1 cellular context compared by ENCODE assay signal in the genomic region with DNA sequence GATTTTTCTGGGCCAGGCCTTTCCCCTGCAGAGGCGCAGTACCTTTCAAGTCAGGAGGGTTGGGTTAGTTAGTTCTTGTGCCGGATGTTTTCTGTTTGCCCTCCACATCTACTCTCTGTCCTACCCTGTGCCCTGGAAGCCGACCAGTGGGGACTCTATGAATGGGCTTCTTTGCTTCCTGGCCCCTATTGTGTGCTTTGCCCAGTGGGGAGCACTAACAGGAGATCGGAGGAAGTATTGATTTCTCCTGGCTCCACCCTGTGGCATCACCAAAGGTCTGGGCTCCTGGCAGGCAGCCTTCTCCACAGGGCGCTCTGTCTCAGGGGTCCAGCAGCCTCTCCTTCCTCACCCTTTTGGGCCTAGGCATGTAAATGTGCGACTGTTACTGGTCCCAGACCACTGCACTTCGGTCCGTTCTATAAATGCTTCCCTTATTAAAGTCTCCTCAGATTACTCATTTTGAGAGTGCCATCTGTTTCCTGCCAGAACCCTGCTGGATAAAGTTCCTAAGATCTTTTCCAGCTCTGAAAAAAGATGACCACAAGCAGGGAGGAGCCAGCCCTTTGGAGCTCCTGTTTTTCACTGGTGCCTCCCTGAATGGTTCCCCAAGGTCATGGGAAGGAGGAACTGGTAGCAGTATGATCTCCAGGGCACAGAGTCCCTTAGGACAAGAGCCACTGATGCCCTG.
A peak's percentile ranks its signal among the peaks of the same experiment; 100 is the strongest.
TF ChIP-seq lines count a peak whose summit lies in the region.

No MANE protein-coding gene starts in this region.

TF ChIP-seq in SK-N-SH, 30 proteins besides CTCF, POLR2A, EP300 and RAD21 (continued from another document):
- TF ChIP-seq, protein P1, sequence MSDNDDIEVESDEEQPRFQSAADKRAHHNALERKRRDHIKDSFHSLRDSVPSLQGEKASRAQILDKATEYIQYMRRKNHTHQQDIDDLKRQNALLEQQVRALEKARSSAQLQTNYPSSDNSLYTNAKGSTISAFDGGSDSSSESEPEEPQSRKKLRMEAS (IDR thresholded peaks at IDR 0.05; ENCODE audit: low read depth), result peak; percentile 48; the same call in 1 of the 2 replicates
- TF ChIP-seq, protein P2, sequence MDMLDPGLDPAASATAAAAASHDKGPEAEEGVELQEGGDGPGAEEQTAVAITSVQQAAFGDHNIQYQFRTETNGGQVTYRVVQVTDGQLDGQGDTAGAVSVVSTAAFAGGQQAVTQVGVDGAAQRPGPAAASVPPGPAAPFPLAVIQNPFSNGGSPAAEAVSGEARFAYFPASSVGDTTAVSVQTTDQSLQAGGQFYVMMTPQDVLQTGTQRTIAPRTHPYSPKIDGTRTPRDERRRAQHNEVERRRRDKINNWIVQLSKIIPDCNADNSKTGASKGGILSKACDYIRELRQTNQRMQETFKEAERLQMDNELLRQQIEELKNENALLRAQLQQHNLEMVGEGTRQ (IDR thresholded peaks at IDR 0.05; ENCODE audit: borderline replicate concordance, low read depth, low read length), result no peak
- no peak for TF ChIP-seq USF1 (IDR thresholded peaks at IDR 0.05; ENCODE audit: borderline replicate concordance, low read depth)
TF ChIP-seq in SK-N-SH: peak in this region for 10.
